In the genomic region with DNA sequence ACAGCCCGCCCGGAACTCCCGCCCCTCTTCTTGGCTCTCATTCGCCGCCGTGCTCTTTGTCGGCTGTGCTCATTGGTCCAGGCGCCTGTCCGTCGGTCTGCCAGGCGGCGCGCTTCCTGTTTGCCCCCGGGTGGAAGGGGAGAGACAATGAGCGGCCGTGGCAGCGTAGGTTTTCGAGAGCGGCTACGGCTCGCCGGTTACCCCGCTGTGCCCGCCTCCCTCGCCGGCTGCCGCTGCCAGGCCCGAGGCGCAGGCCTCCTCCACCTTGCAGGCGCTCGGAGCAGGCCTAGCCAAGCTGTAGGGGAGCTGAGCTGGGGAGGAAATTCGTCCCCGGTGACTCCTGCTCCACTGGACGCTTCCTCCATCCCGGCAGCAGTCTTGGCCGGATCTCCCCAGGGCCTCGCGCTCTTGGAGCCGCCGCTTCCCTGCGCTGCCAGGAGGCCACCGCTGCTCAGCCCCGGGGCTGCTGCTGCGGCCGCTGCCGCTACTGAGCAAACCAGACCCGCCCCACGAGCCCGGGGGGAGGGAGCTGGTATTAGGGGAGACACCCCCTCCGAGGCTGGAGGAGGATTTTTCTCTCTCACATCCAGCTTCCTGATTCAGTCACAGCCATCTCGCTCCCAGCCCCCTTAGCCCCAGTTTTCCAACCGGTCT, we compare ENCODE assay signal across 8 cellular contexts. TPM values are rescaled to one million over a fixed set of nuclear protein-coding genes. Genes with fewer than 3 reads are reported as not detected.
A peak's percentile ranks its signal among the peaks of the same experiment; 100 is the strongest.
DNase-seq lines count a peak whose midpoint lies in the region; ATAC-seq and TF ChIP-seq lines count a peak whose summit lies in the region.

SP3 (minus strand) TSS at position 2 of the 654 bp plus-strand sequence. CDS start 202 bp downstream, outside the sequence.

- H3K4me1 Mint-ChIP-seq in activated B cell treated with CpG ODN at 0.5 μM for 24 hours: peaks cover 44% of the 10 kb centered on the region

- intact Hi-C loops in activated B cell treated with CpG ODN at 0.5 μM for 24 hours (cut with micrococcal nuclease) (loop anchor here (1.0 to 5.0 kb wide), 10 partner anchors 26 to 1202 kb away; partner anchors contain the start of genes ATF2, GPR155, OLA1 and SCRN3), spleen (cut with DNase I; ENCODE audit: low total_unique reads) (no loop called here)

- CTCF ChIA-PET in AG04450 (lab: Charles Lee): no interaction called here
- CTCF ChIA-PET in activated B cell treated with CpG ODN at 0.5 μM for 24 hours (lab: Charles Lee): no interaction called here

- peaks cover 0 to 10% (median 0%) of the 10 kb centered on the region in 6 donors for H3K36me3 ChIP-seq in spleen

- ATAC-seq in GM18907 (IDR thresholded peaks at IDR 0.05; ENCODE audit: unreplicated experiment): peak; percentile 78
- ATAC-seq in HG03159 (IDR thresholded peaks at IDR 0.05; ENCODE audit: unreplicated experiment): peak; percentile 72
- peak; percentile 66 for ATAC-seq in activated B cell treated with CpG ODN at 0.5 μM for 24 hours (ENCODE audit: low read depth)

- no peaks in the 10 kb centered on the region; the same call in 1 of the 2 replicates for H3K9me3 ChIP-seq in AG04450 (ENCODE audit: control insufficient read depth, insufficient read depth, low read length)
- peaks cover 0 to 8% (median 3%) of the 10 kb centered on the region in 8 donors for H3K9me3 ChIP-seq in spleen

- H3K4me3 ChIP-seq in AG04450 (ENCODE audit: low read depth, low read length) (peak within 1 kb of the TSS; percentile 85), spleen (peak within 1 kb of the TSS; percentile 76 to 96 (median 90))

- no peak for TF ChIP-seq CTCF in AG04450 (IDR thresholded peaks at IDR 0.05; ENCODE audit: low read depth, low read length)
- no peak for TF ChIP-seq CTCF in activated B cell treated with CpG ODN at 0.5 μM for 24 hours (IDR thresholded peaks at IDR 0.05)
- TF ChIP-seq CTCF in spleen (IDR thresholded peaks at IDR 0.05 in 8 of 11, conservative IDR thresholded peaks at IDR 0.05 in 3 of 11): peak in 5 of 11 experiments; percentile 9 to 38 (median 24)

- POLR2A ChIA-PET in AG04450 (lab: Yijun Ruan, JAX): interaction anchor here (0.6 to 1.4 kb wide), 9 partner anchors 25 to 1155 kb away, joined by 3 to 8 read pairs (median 4); no protein-coding TSS in a partner anchor
- POLR2A ChIA-PET in activated B cell treated with CpG ODN at 0.5 μM for 24 hours (lab: Charles Lee): interaction anchor here (0.6 to 5.0 kb wide), 18 partner anchors 9 to 631 kb away, joined by 3 to 105 read pairs (median 6); partner anchors contain the start of gene OLA1

- H3K4me3 Mint-ChIP-seq in activated B cell treated with CpG ODN at 0.5 μM for 24 hours: peak within 1 kb of the TSS; percentile 93

- TF ChIP-seq POLR2A in spleen (IDR thresholded peaks at IDR 0.05): peak; percentile 58 to 82 (median 81)

- H3K27ac ChIP-seq in AG04450 (ENCODE audit: low read depth, low read length) (peak within 1 kb of the TSS; percentile 96), caudate nucleus (ENCODE audit: low read depth, low read length) (peak within 1 kb of the TSS; percentile 100), spleen (peak within 1 kb of the TSS; percentile 100)

- DNase-seq in AG04450 (ENCODE audit: low read depth, low spot score) (peak; percentile 94), NCI-H345 (lab: John Stamatoyannopoulos, UW) (peak; percentile 98), activated B cell treated with CpG ODN at 0.5 μM for 24 hours (peak; percentile 91), caudate nucleus (lab: John Stamatoyannopoulos, UW) (peak; percentile 50 to 99 (median 95)), inferior parietal cortex (ENCODE audit: extremely low spot score) (peak; percentile 95), spleen (peak; percentile 97)

- peaks cover 17 to 49% (median 38%) of the 10 kb centered on the region in 6 donors for H3K4me1 ChIP-seq in spleen

- no peaks in the 10 kb centered on the region for H3K9me3 Mint-ChIP-seq in activated B cell treated with CpG ODN at 0.5 μM for 24 hours

- WGBS in spleen, 5 donors: 0 to 1% (median 0%) methylated on average over 25 to 52 of the region's 52 CpGs

- no peaks in the 10 kb centered on the region for H3K27me3 ChIP-seq in AG04450 (ENCODE audit: control insufficient read depth, insufficient read depth, low read length)
- H3K27me3 ChIP-seq in spleen (replicated peaks in 1 of 7): no peaks in the 10 kb centered on the region

- H3K27ac Mint-ChIP-seq in activated B cell treated with CpG ODN at 0.5 μM for 24 hours: peak within 1 kb of the TSS; percentile 98

- no peaks in the 10 kb centered on the region for H3K27me3 Mint-ChIP-seq in activated B cell treated with CpG ODN at 0.5 μM for 24 hours

- peaks cover 29% of the 10 kb centered on the region for H3K36me3 Mint-ChIP-seq in activated B cell treated with CpG ODN at 0.5 μM for 24 hours (ENCODE audit: low read depth)

RNA-seq across cellular contexts. Expression of gene SP3, which starts in this region (rescaled TPM):
- polyA plus RNA-seq in AG04450 (2011; rRNA removed): 60.6 and 71.8 TPM in 2 replicates
- 57.8 and 95.0 TPM in 2 replicates for polyA minus RNA-seq in AG04450 (2011; rRNA and poly(A)+ RNA removed)
- 124 and 139 TPM in 2 replicates for total RNA-seq in activated B cell treated with CpG ODN at 0.5 μM for 24 hours
- 100 to 1,000 TPM in 4 of 7 donors, 10 to 100 TPM in 3; 97.9 to 140 (median 103) TPM for total RNA-seq in spleen
- 10 to 100 TPM; 17.4 to 23.2 (median 22.8) TPM for polyA plus RNA-seq in spleen

Comparison
In these comparisons a context has a peak if more than half of its experiments do, and no peak if none do; other contexts are left out.
1. Peak in every context shown above with its lines: DNase-seq, ATAC-seq, H3K4me3 ChIP-seq and H3K27ac ChIP-seq.